Comparison of ENCODE assay signal across 8 cellular contexts in the genomic region with DNA sequence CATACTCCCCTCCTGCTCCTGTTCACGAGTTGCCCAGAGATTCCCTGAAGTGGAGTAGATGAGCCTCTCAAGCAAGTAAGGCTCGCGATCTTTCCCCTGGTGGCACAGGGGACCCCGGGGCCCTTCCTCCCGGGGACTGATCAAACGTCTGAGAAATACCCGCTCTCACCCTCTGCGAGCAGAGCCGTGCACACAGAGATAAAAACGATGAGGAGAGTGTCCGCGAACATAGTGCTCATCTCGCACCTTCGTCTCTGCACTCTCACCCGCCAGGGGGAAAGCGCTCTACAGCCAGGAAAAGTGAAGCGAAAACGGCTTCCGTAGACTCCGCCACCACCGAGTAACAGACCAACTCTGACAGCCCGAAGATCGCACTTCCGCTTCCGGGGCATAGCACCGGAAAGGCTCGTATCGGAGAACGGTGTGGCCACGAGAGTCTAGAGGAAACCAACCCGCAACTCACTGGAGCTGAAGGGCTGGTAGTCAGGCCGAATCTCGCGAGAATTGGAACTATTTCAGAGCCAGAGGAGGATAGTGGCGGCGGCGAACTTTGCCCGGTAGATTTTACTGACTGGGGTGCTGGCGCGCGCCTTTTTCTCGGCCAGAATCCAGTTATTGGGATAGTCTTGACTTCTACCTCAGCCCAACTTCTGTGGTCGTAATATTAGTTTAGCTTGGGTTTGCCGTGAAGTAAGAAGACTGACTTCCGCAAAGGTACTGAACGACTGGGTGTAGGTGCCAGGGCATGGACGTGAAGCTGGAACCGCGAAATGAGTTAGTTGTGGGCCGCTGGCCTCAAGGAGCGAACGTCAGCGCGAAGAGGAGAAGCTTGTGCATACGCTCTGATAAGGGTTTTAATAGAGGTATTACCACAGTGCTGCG. TPM values are rescaled to one million over a fixed set of nuclear protein-coding genes. Genes with fewer than 3 reads are reported as not detected.
A peak's percentile ranks its signal among the peaks of the same experiment; 100 is the strongest.
DNase-seq lines count a peak whose midpoint lies in the region; ATAC-seq and TF ChIP-seq lines count a peak whose summit lies in the region.

A gene with protein sequence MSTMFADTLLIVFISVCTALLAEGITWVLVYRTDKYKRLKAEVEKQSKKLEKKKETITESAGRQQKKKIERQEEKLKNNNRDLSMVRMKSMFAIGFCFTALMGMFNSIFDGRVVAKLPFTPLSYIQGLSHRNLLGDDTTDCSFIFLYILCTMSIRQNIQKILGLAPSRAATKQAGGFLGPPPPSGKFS (minus strand): TSS at position 356 of the 882 bp plus-strand sequence. CDS start 117 bp downstream, at position 239.

- TF ChIP-seq CTCF in ascending aorta (IDR thresholded peaks at IDR 0.05) (peak in 1 of 3 experiments; percentile 8), uterus (IDR thresholded peaks at IDR 0.05) (peak in 1 of 4 experiments; percentile 27)

- H3K27ac Mint-ChIP-seq in T-helper 2 cell treated with Interferon-gamma antibody and Interleukin-4, amounts not matched to agents 5 μg/mL and 100 μg/mL, for 36 hours, result peak within 1 kb of the TSS; percentile 100

- peak; percentile 35 to 46 for TF ChIP-seq POLR2A in uterus (IDR thresholded peaks at IDR 0.05)

- H3K36me3 Mint-ChIP-seq in T-helper 2 cell treated with Interferon-gamma antibody and Interleukin-4, amounts not matched to agents 5 μg/mL and 100 μg/mL, for 36 hours (ENCODE audit: low read depth), result peaks cover 49% of the 10 kb centered on the region

- ATAC-seq in GM18499 (IDR thresholded peaks at IDR 0.05; ENCODE audit: insufficient read depth, unreplicated experiment) (peak; percentile 98), HG02943 (IDR thresholded peaks at IDR 0.05; ENCODE audit: low read depth, unreplicated experiment) (peak; percentile 99), right cardiac atrium (peak; percentile 100)

- H3K4me1 ChIP-seq in ascending aorta (peaks cover 6 to 23% of the 10 kb centered on the region in 2 donors), right cardiac atrium (ENCODE audit: control insufficient read depth, insufficient read depth, low read length) (peaks cover 6% of the 10 kb centered on the region), uterus (no peaks in the 10 kb centered on the region)

- H3K4me3 ChIP-seq in ascending aorta, result peak within 1 kb of the TSS; percentile 86 to 93
- H3K4me3 ChIP-seq in right cardiac atrium (ENCODE audit: low read length), result peak within 1 kb of the TSS; percentile 90
- H3K4me3 ChIP-seq in uterus, result peak within 1 kb of the TSS; percentile 50 to 58

- H3K4me1 Mint-ChIP-seq in T-helper 2 cell treated with Interferon-gamma antibody and Interleukin-4, amounts not matched to agents 5 μg/mL and 100 μg/mL, for 36 hours (ENCODE audit: low read depth), result peaks cover 43% of the 10 kb centered on the region

- peak within 1 kb of the TSS; percentile 100 for H3K4me3 Mint-ChIP-seq in T-helper 2 cell treated with Interferon-gamma antibody and Interleukin-4, amounts not matched to agents 5 μg/mL and 100 μg/mL, for 36 hours

- H3K36me3 ChIP-seq in ascending aorta, result peaks cover 9 to 19% of the 10 kb centered on the region in 2 donors
- H3K36me3 ChIP-seq in uterus, result no peaks in the 10 kb centered on the region

- H3K9me3 Mint-ChIP-seq in T-helper 2 cell treated with Interferon-gamma antibody and Interleukin-4, amounts not matched to agents 5 μg/mL and 100 μg/mL, for 36 hours, result no peaks in the 10 kb centered on the region

- H3K27me3 ChIP-seq in ascending aorta (no peaks in the 10 kb centered on the region), right cardiac atrium (ENCODE audit: control insufficient read depth, insufficient read depth) (no peaks in the 10 kb centered on the region), uterus (no peaks in the 10 kb centered on the region)

- intact Hi-C loops in ascending aorta (cut with DNase I), result loop anchor here (1.0 to 2.0 kb wide), 6 partner anchors 59 to 170 kb away; a partner anchor contains a TSS
- intact Hi-C loops in right cardiac atrium (cut with DNase I), result loop anchor here in 1 of 4 donors (5.0 kb wide), 1 partner anchor 131 kb away; no protein-coding TSS in a partner anchor
- intact Hi-C loops in uterus (cut with DNase I; ENCODE audit: low total_unique reads), result no loop called here

- DNase-seq in NCI-H1930 (lab: John Stamatoyannopoulos, UW), result peak; percentile 93
- peak; percentile 96 for DNase-seq in T-helper 2 cell treated with Interferon-gamma antibody and Interleukin-4, amounts not matched to agents 5 μg/mL and 100 μg/mL, for 36 hours (ENCODE audit: low spot score)
- peak; percentile 90 to 99 for DNase-seq in ascending aorta (ENCODE audit: low spot score in 2 of 2)
- DNase-seq in right cardiac atrium, result peak; percentile 94 to 97 (median 96)
- peak; percentile 95 for DNase-seq in pulmonary artery endothelial cell (ENCODE audit: low read depth, low spot score)
- DNase-seq in uterus, result peak; percentile 92 to 96

- no peaks in the 10 kb centered on the region for H3K27me3 Mint-ChIP-seq in T-helper 2 cell treated with Interferon-gamma antibody and Interleukin-4, amounts not matched to agents 5 μg/mL and 100 μg/mL, for 36 hours (ENCODE audit: low read depth)

- H3K9me3 ChIP-seq in ascending aorta (no peaks in the 10 kb centered on the region), right cardiac atrium (ENCODE audit: control insufficient read depth, low read length) (no peaks in the 10 kb centered on the region), uterus (no peaks in the 10 kb centered on the region)

- peak within 1 kb of the TSS; percentile 88 to 92 for H3K27ac ChIP-seq in ascending aorta
- peak within 1 kb of the TSS; percentile 60 for H3K27ac ChIP-seq in right cardiac atrium (ENCODE audit: low read length)
- peak within 1 kb of the TSS; percentile 78 to 86 for H3K27ac ChIP-seq in uterus

- under 1% methylated on average over 56 of the region's 56 CpGs for WGBS in right cardiac atrium

RNA-seq across cellular contexts. Expression of the gene that starts here (rescaled TPM):
- total RNA-seq in ascending aorta, result 9.9 TPM
- 10 to 100 TPM; 45.7 to 62.7 (median 55.6) TPM for total RNA-seq in right cardiac atrium
- polyA plus RNA-seq in right cardiac atrium, result 54.9 TPM
- 59.5 and 80.8 TPM in 2 replicates for total RNA-seq in pulmonary artery endothelial cell
- total RNA-seq in uterus, result 10 to 100 TPM; 36.2 to 87.1 (median 54.8) TPM

Comparison
In these comparisons a context has a peak if more than half of its experiments do, and no peak if none do; other contexts are left out.
1. Peak in every context shown above with its lines: DNase-seq, ATAC-seq, H3K4me3 ChIP-seq and H3K27ac ChIP-seq.